20 cellular contexts compared by ENCODE assay signal in genomic region chr6:151029976-151030375, GRCh38.
DNase-seq lines count a peak whose midpoint lies in the region; ATAC-seq, FAIRE-seq and TF ChIP-seq lines count a peak whose summit lies in the region.
"Had no signal": no experiment of that assay in that cellular context is flagged by ENCODE, and none has a peak within 500 bp of the region (broad histone marks: within the 10 kb centered on the region; RNA-seq: fewer than 3 reads in every experiment).

No MANE protein-coding gene starts in this region.

- H3K36me3 ChIP-seq in lower lobe of right lung (peaks cover 6% of the 10 kb centered on the region), small intestine (ENCODE audit: control insufficient read depth in 2 of 2, insufficient read depth in 2 of 2, low read length in 2 of 2) (peaks cover 0 to under 1% of the 10 kb centered on the region in 2 donors), uterus (no peaks in the 10 kb centered on the region)

- intact Hi-C loops in CD14-positive monocyte (cut with micrococcal nuclease) (loop anchor here in 1 of 2 donors (10.0 kb wide), 1 partner anchor 365 kb away; the partner anchor contains the start of gene ZBTB2), lower lobe of right lung (cut with DNase I) (no loop called here), uterus (cut with DNase I; ENCODE audit: low total_unique reads) (no loop called here)

- H3K27me3 ChIP-seq in lower lobe of right lung (ENCODE audit: low read depth) = no peaks in the 10 kb centered on the region
- H3K27me3 ChIP-seq in small intestine (ENCODE audit: control insufficient read depth in 2 of 2, insufficient read depth in 2 of 2, low read length in 2 of 2) = no peaks in the 10 kb centered on the region
- no peaks in the 10 kb centered on the region for H3K27me3 ChIP-seq in uterus
- H3K27me3 ChIP-seq: BLaER1 had no signal

- TF ChIP-seq POLR2A in uterus (IDR thresholded peaks at IDR 0.05) = no peak

- H3K4me1 ChIP-seq in lower lobe of right lung = peaks cover 11% of the 10 kb centered on the region
- no peaks in the 10 kb centered on the region for H3K4me1 ChIP-seq in small intestine (ENCODE audit: control insufficient read depth in 2 of 2, insufficient read depth in 1 of 2, low read depth in 1 of 2, low read length in 1 of 2)
- H3K4me1 ChIP-seq in uterus = no peaks in the 10 kb centered on the region

- H3K4me3 ChIP-seq in lower lobe of right lung (no peak overlapping the region), small intestine (ENCODE audit: low read depth in 1 of 2, low read length in 2 of 2) (no peak overlapping the region), uterus (no peak overlapping the region)
- H3K4me3 ChIP-seq: BLaER1, SK-N-MC had no signal

- DNase-seq in CD14-positive monocyte (ENCODE audit: low spot score) = no peak
- DNase-seq in Kasumi-1 (lab: John Stamatoyannopoulos, UW) = peak; percentile 1 to 25
- DNase-seq in WTC11 (ENCODE audit: low spot score) = no peak
- DNase-seq in lower lobe of right lung = no peak
- no peak for DNase-seq in activated CD4-positive, alpha-beta T cell treated with anti-CD3 and anti-CD28 coated beads for 48 hours
- no peak for DNase-seq in small intestine
- no peak for DNase-seq in ureter (ENCODE audit: low spot score)
- DNase-seq in uterus = no peak
- DNase-seq: CD8-positive, alpha-beta memory T cell; H9; MM.1S; NCI-H1694 treated with DMSO at 0.1 percent for 48 hours; OCI-M1; SHP77 had no signal

- ATAC-seq in WTC11 = 0 out of 2 replicates have a peak, but pooled peaks have one; percentile 39
- ATAC-seq in lower lobe of right lung = peak; percentile 32 to 76

- H3K9me3 ChIP-seq in lower lobe of right lung = no peaks in the 10 kb centered on the region
- no peaks in the 10 kb centered on the region for H3K9me3 ChIP-seq in small intestine (ENCODE audit: control insufficient read depth, low read depth)
- no peaks in the 10 kb centered on the region for H3K9me3 ChIP-seq in uterus

- no peak for TF ChIP-seq CTCF in CD14-positive monocyte (IDR thresholded peaks at IDR 0.05)
- no peak for TF ChIP-seq CTCF in WTC11 (IDR thresholded peaks at IDR 0.05)
- no peak for TF ChIP-seq CTCF in lower lobe of right lung (IDR thresholded peaks at IDR 0.05)
- no peak for TF ChIP-seq CTCF in uterus (IDR thresholded peaks at IDR 0.05)

- peaks cover 0 to 2% (median 0%) of the 10 kb centered on the region in 7 donors for H3K9me3 Mint-ChIP-seq in CD14-positive monocyte
- no peaks in the 10 kb centered on the region for H3K9me3 Mint-ChIP-seq in WTC11
- H3K9me3 Mint-ChIP-seq: CD8-positive, alpha-beta memory T cell; H9; IgD-negative memory B cell had no signal

- peaks cover 0 to 2% (median 0%) of the 10 kb centered on the region in 3 donors for H3K27me3 Mint-ChIP-seq in CD14-positive monocyte (ENCODE audit: low read depth in 3 of 3)
- H3K27me3 Mint-ChIP-seq in WTC11 (ENCODE audit: low read depth) = no peaks in the 10 kb centered on the region
- H3K27me3 Mint-ChIP-seq: CD8-positive, alpha-beta memory T cell; IgD-negative memory B cell had no signal

- POLR2A ChIA-PET in WTC11 (lab: Charles Lee) = no interaction called here

- H3K4me3 Mint-ChIP-seq in CD14-positive monocyte (no peak overlapping the region), WTC11 (no peak overlapping the region)
- H3K4me3 Mint-ChIP-seq: CD8-positive, alpha-beta memory T cell; H9; IgD-negative memory B cell had no signal

- H3K4me1 Mint-ChIP-seq in CD14-positive monocyte (peaks cover 5% of the 10 kb centered on the region), WTC11 (0 out of 2 replicates have a peak, but pooled peaks cover 3% of the 10 kb centered on the region)

- CTCF ChIA-PET in WTC11 (lab: Charles Lee) = interaction anchor here (1.4 to 1.5 kb wide), 2 partner anchors 16 to 294 kb away, joined by 5 to 7 read pairs; no protein-coding TSS in a partner anchor

- FAIRE-seq in small intestine (lab: Jason Lieb, UNC) = no peak
- FAIRE-seq: D721Med, GM12892, GM18507 had no signal

- H3K27ac Mint-ChIP-seq in CD14-positive monocyte (peak overlapping the region; percentile 46 to 80 (median 66)), WTC11 (no peak overlapping the region; the same call in 1 of the 2 replicates)
- H3K27ac Mint-ChIP-seq: CD8-positive, alpha-beta memory T cell; H9; IgD-negative memory B cell had no signal

- WGBS in small intestine, 3 donors = 72 to 87% (median 74%) methylated on average over 5 of the region's 5 CpGs

- no peak overlapping the region for H3K27ac ChIP-seq in lower lobe of right lung
- no peak overlapping the region for H3K27ac ChIP-seq in small intestine (ENCODE audit: low read depth in 1 of 2, low read length in 1 of 2)
- no peak overlapping the region for H3K27ac ChIP-seq in uterus
- H3K27ac ChIP-seq: BLaER1, SK-N-MC had no signal

- H3K36me3 Mint-ChIP-seq in CD14-positive monocyte (peaks cover 0 to 1% of the 10 kb centered on the region in 2 donors), WTC11 (peaks cover 31% of the 10 kb centered on the region)

TF ChIP-seq in WTC11, 78 proteins besides CTCF, POLR2A, EP300 and RAD21 (continues in another document):
- TF ChIP-seq MLX (CRISPR knock-in tag; IDR thresholded peaks at IDR 0.05) (no peak), ATF1 (CRISPR knock-in tag; IDR thresholded peaks at IDR 0.05) (no peak), KAT7 (CRISPR knock-in tag; IDR thresholded peaks at IDR 0.05; ENCODE audit: borderline replicate concordance) (no peak), NFATC4 (CRISPR knock-in tag; IDR thresholded peaks at IDR 0.05) (no peak), ATF3 (CRISPR knock-in tag; conservative IDR thresholded peaks at IDR 0.05) (no peak), ESRRA (CRISPR knock-in tag; IDR thresholded peaks at IDR 0.05; ENCODE audit: borderline replicate concordance) (no peak), ATF2 (CRISPR knock-in tag; IDR thresholded peaks at IDR 0.05; ENCODE audit: borderline replicate concordance, low read depth) (no peak), GTF2I (CRISPR knock-in tag; conservative IDR thresholded peaks at IDR 0.05) (no peak), MAX (CRISPR knock-in tag; IDR thresholded peaks at IDR 0.05) (no peak), ZBTB21 (CRISPR knock-in tag; IDR thresholded peaks at IDR 0.05; ENCODE audit: borderline replicate concordance) (no peak), PRDM15 (CRISPR knock-in tag; IDR thresholded peaks at IDR 0.05) (no peak)

Comparison
In these comparisons a context has a peak if more than half of its experiments do, and no peak if none do; other contexts are left out.
1. DNase-seq: peak in Kasumi-1 (2 of 2); none in CD14-positive monocyte (single experiment), WTC11 (single experiment), lower lobe of right lung (single experiment), activated CD4-positive, alpha-beta T cell treated with anti-CD3 and anti-CD28 coated beads for 48 hours (single experiment), small intestine (single experiment), ureter (single experiment) and uterus (0 of 2).